11 cellular contexts compared by ENCODE assay signal in genomic region chr13:24052547-24052981, GRCh38.
DNase-seq lines count a peak whose midpoint lies in the region; TF ChIP-seq lines count a peak whose summit lies in the region.
"Had no signal": no experiment of that assay in that cellular context is flagged by ENCODE, and none has a peak within 500 bp of the region (broad histone marks: within the 10 kb centered on the region; RNA-seq: fewer than 3 reads in every experiment).

No MANE protein-coding gene starts in this region.

- H3K27me3 Mint-ChIP-seq in endodermal cell (ENCODE audit: insufficient read depth) = no peaks in the 10 kb centered on the region
- H3K27me3 Mint-ChIP-seq in activated CD4-positive, alpha-beta memory T cell treated with anti-CD3 and anti-CD28 coated beads for 36 hours = peaks cover 29% of the 10 kb centered on the region

- H3K4ac ChIP-seq in mesendoderm (ENCODE audit: low read depth, low read length) = no peak overlapping the region

- DNase-seq in 8988T (peak; percentile 20), HFF-Myc (ENCODE audit: extremely low read depth, low read depth) (no peak), endodermal cell (no peak), mesendoderm (no peak), cerebellum (ENCODE audit: low spot score) (no peak), OCI-M2 (lab: John Stamatoyannopoulos, UW; ENCODE audit: unreplicated experiment) (no peak), T1000 (lab: John Stamatoyannopoulos, UW) (no peak)
- DNase-seq in activated CD4-positive, alpha-beta memory T cell treated with anti-CD3 and anti-CD28 coated beads for 36 hours = no peak
- DNase-seq: activated CD4-positive, alpha-beta T cell treated with anti-CD3 and anti-CD28 coated beads for 1 hour; activated gamma-delta T cell treated with Interleukin-2 at 50 U/mL for 16 hours; NCI-H2107 had no signal

- no peaks in the 10 kb centered on the region for H3K9me3 Mint-ChIP-seq in endodermal cell
- no peaks in the 10 kb centered on the region for H3K9me3 Mint-ChIP-seq in activated CD4-positive, alpha-beta memory T cell treated with anti-CD3 and anti-CD28 coated beads for 36 hours

- no peak overlapping the region for H2BK5ac ChIP-seq in mesendoderm (ENCODE audit: low read length)

- H3K18ac ChIP-seq in mesendoderm (ENCODE audit: low read length) = no peak overlapping the region

- no peaks in the 10 kb centered on the region for H3K79me1 ChIP-seq in mesendoderm (ENCODE audit: low read length)

- H4K5ac ChIP-seq in mesendoderm (ENCODE audit: low read length) = no peak overlapping the region

- TF ChIP-seq CTCF in HFF-Myc (IDR thresholded peaks at IDR 0.05; ENCODE audit: low read depth, low read length, missing control alignments) (peak; percentile 6), endodermal cell (conservative IDR thresholded peaks at IDR 0.05) (no peak)

- no peak overlapping the region for H3K9ac ChIP-seq in endodermal cell (ENCODE audit: extremely low read depth, low read length, poor library complexity, severe bottlenecking)
- H3K9ac ChIP-seq in mesendoderm (ENCODE audit: low read length) = no peak overlapping the region

- no peaks in the 10 kb centered on the region for H3K79me2 ChIP-seq in mesendoderm (ENCODE audit: control insufficient read depth, insufficient read depth, low read length)

- H3K4me2 ChIP-seq in mesendoderm (ENCODE audit: low read length) = no peak overlapping the region

- peaks cover 12% of the 10 kb centered on the region for H3K4me1 ChIP-seq in endodermal cell (ENCODE audit: control insufficient read depth, insufficient read depth, low read length)
- peaks cover 3% of the 10 kb centered on the region for H3K4me1 ChIP-seq in mesendoderm (ENCODE audit: control insufficient read depth, low read depth, low read length)

- 100% methylated on average over 1 of the region's 7 CpGs; no CpG with 5 or more reads in 1 of the 2 experiments for WGBS in endodermal cell (ENCODE audit: insufficient coverage in 1 of 2, insufficient read length in 1 of 2), 2 experiments
- WGBS in mesendoderm (ENCODE audit: extremely low coverage, insufficient coverage, low lambda C conversion rate) = no CpG with 5 or more reads among the region's 7 CpGs

- H4K8ac ChIP-seq in mesendoderm (ENCODE audit: low read depth, low read length) = no peak overlapping the region

- no peak overlapping the region for H3K4me3 Mint-ChIP-seq in endodermal cell
- no peak overlapping the region for H3K4me3 Mint-ChIP-seq in activated CD4-positive, alpha-beta memory T cell treated with anti-CD3 and anti-CD28 coated beads for 36 hours

- no peak overlapping the region for H2BK15ac ChIP-seq in mesendoderm (replicated peaks; ENCODE audit: low read depth)

- H3K36me3 Mint-ChIP-seq in endodermal cell (ENCODE audit: low read depth) = no peaks in the 10 kb centered on the region
- H3K36me3 Mint-ChIP-seq in activated CD4-positive, alpha-beta memory T cell treated with anti-CD3 and anti-CD28 coated beads for 36 hours = no peaks in the 10 kb centered on the region

- H3K4me3 ChIP-seq in HFF-Myc (replicated peaks; ENCODE audit: low read depth, low read length) (no peak overlapping the region), endodermal cell (ENCODE audit: low read length) (no peak overlapping the region), mesendoderm (ENCODE audit: low read length) (no peak overlapping the region)

- POLR2A ChIA-PET in activated CD4-positive, alpha-beta memory T cell treated with anti-CD3 and anti-CD28 coated beads for 36 hours (lab: Charles Lee) = no interaction called here

- H3K4me1 Mint-ChIP-seq in endodermal cell = peaks cover 22% of the 10 kb centered on the region
- H3K4me1 Mint-ChIP-seq in activated CD4-positive, alpha-beta memory T cell treated with anti-CD3 and anti-CD28 coated beads for 36 hours (ENCODE audit: low read depth) = peaks cover 4% of the 10 kb centered on the region

- intact Hi-C loops in activated CD4-positive, alpha-beta memory T cell treated with anti-CD3 and anti-CD28 coated beads for 36 hours (cut with micrococcal nuclease) = loop anchor here (2.0 to 10.0 kb wide), 3 partner anchors 44 to 176 kb away; no protein-coding TSS in a partner anchor

- no peaks in the 10 kb centered on the region for H3K9me3 ChIP-seq in endodermal cell (ENCODE audit: control insufficient read depth, low read length)

- no peaks in the 10 kb centered on the region for H3K27me3 ChIP-seq in endodermal cell (ENCODE audit: control insufficient read depth, insufficient read depth, low read length, poor library complexity, severe bottlenecking)
- H3K27me3 ChIP-seq in mesendoderm (ENCODE audit: insufficient read depth, low read length, poor library complexity) = no peaks in the 10 kb centered on the region

- peak overlapping the region; percentile 36 for H3K27ac Mint-ChIP-seq in endodermal cell
- no peak overlapping the region for H3K27ac Mint-ChIP-seq in activated CD4-positive, alpha-beta memory T cell treated with anti-CD3 and anti-CD28 coated beads for 36 hours

- no peaks in the 10 kb centered on the region for H3K36me3 ChIP-seq in endodermal cell (ENCODE audit: control insufficient read depth, insufficient read depth, low read length)
- H3K36me3 ChIP-seq in mesendoderm (ENCODE audit: control insufficient read depth, insufficient read depth, low read length) = no peaks in the 10 kb centered on the region

- CTCF ChIA-PET in activated CD4-positive, alpha-beta memory T cell treated with anti-CD3 and anti-CD28 coated beads for 36 hours (lab: Charles Lee) = interaction anchor here (0.6 to 6.5 kb wide), 23 partner anchors 9 to 177 kb away, joined by 3 to 67 read pairs (median 4); partner anchors contain the start of gene SPATA13

- no peak overlapping the region for H3K23ac ChIP-seq in mesendoderm (ENCODE audit: low read length)

- H3K56ac ChIP-seq in mesendoderm (ENCODE audit: low read length) = peak overlapping the region; percentile 42

- H3K27ac ChIP-seq in endodermal cell (ENCODE audit: low read depth, low read length) (no peak overlapping the region), mesendoderm (ENCODE audit: low read depth, low read length) (no peak overlapping the region)

- no peak overlapping the region for H2AK5ac ChIP-seq in mesendoderm (ENCODE audit: low read length)

- H2BK120ac ChIP-seq in mesendoderm (ENCODE audit: low read depth, low read length) = no peak overlapping the region
